ENCODE assay signal across 8 cellular contexts in genomic region chr1:175887981-175888428, GRCh38.
DNase-seq lines count a peak whose midpoint lies in the region; ATAC-seq and TF ChIP-seq lines count a peak whose summit lies in the region.

No MANE protein-coding gene starts in this region.

- no peak overlapping the region for H3K4me3 Mint-ChIP-seq in CD14-positive monocyte

- H3K27me3 Mint-ChIP-seq in CD14-positive monocyte (ENCODE audit: low read depth in 3 of 3), result peaks cover 0 to 6% (median 2%) of the 10 kb centered on the region in 3 donors

- intact Hi-C loops in CD14-positive monocyte (cut with micrococcal nuclease), result no loop called here
- intact Hi-C loops in left ventricle myocardium superior (cut with micrococcal nuclease), result loop anchor here (10.0 kb wide), 1 partner anchor 413 kb away; no protein-coding TSS in a partner anchor

- peaks cover 2% of the 10 kb centered on the region for H3K4me1 Mint-ChIP-seq in CD14-positive monocyte

- DNase-seq in CD14-positive monocyte (ENCODE audit: low spot score), result no peak
- DNase-seq in NCI-H226, result peak; percentile 9
- DNase-seq in amniotic epithelial cell (ENCODE audit: low read depth), result peak; percentile 29
- DNase-seq in left ventricle myocardium superior, result peak; percentile 64
- DNase-seq in retina, result peak; percentile 81

- no peak overlapping the region for H3K27ac Mint-ChIP-seq in CD14-positive monocyte

- ATAC-seq in GM18511 (IDR thresholded peaks at IDR 0.05; ENCODE audit: unreplicated experiment) (peak; percentile 91), HG03066 (IDR thresholded peaks at IDR 0.05; ENCODE audit: low read depth, unreplicated experiment) (peak; percentile 73), left ventricle myocardium superior (peak; percentile 93), HG02840 (IDR thresholded peaks at IDR 0.05; ENCODE audit: low FRiP score, unreplicated experiment) (no peak)

- peaks cover 0 to 8% (median 3%) of the 10 kb centered on the region in 7 donors for H3K9me3 Mint-ChIP-seq in CD14-positive monocyte

- H3K36me3 Mint-ChIP-seq in CD14-positive monocyte, result no peaks in the 10 kb centered on the region

- peak; percentile 68 for TF ChIP-seq CTCF in CD14-positive monocyte (IDR thresholded peaks at IDR 0.05)
